ENCODE assay signal across 18 cellular contexts in the genomic region with DNA sequence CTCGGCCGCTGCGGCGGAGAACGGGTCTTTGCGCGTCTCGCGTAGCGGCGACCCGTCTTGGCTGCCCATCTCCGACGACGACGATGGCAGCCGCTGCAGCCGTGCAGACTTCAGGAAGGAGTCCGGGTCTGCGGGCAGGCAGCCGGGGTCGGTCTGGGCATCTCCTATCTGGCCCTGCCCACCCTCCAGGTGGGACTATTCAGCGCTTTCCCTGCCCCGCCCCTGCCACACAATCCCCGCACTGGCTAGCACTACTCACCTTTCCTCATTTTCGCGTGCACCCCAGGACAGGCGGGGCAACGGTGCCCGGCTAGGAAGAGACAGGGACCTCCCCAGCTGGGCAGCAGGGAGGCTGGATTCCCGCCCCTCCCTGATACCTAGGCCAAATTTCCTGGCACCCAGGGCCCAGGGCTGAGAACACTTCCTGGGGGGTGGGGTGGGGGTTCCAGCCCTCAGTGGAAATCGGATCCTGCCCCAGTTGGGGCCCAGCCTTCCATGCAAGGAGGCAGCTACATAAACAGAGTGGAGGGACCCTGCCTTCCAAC. TPM values are rescaled to one million over a fixed set of nuclear protein-coding genes. Genes with fewer than 3 reads are reported as not detected.
A peak's percentile ranks its signal among the peaks of the same experiment; 100 is the strongest.
DNase-seq lines count a peak whose midpoint lies in the region; ATAC-seq, FAIRE-seq and TF ChIP-seq lines count a peak whose summit lies in the region.
"Had no signal": no experiment of that assay in that cellular context is flagged by ENCODE, and none has a peak within 500 bp of the region (broad histone marks: within the 10 kb centered on the region; RNA-seq: fewer than 3 reads in every experiment).

No MANE protein-coding gene starts in this region.

- in situ Hi-C loops in HepG2 (cut with HindIII; ENCODE audit: extremely low pct_ligation_motif_present, low pct_unique_long_range_greater_than_20kb) = no loop called here

- over 99% methylated on average over 32 of the region's 32 CpGs for WGBS in HepG2 (ENCODE audit: low lambda C conversion rate)
- 84% methylated on average over 7 of the region's 32 CpGs for WGBS in right lobe of liver (ENCODE audit: insufficient coverage, low coverage, low lambda C conversion rate, missing lambda C conversion rate)

- peaks cover 3% of the 10 kb centered on the region for H3K27me3 Mint-ChIP-seq in nephron progenitor cell (ENCODE audit: low read depth, poor library complexity)
- H3K27me3 Mint-ChIP-seq in mesothelial cell of epicardium (ENCODE audit: low read depth) = no peaks in the 10 kb centered on the region

- H3K27ac ChIP-seq in HepG2 (ENCODE audit: extremely low read length, insufficient read depth, low read length) (no peak overlapping the region), right lobe of liver (no peak overlapping the region)
- H3K27ac ChIP-seq: PC-9 had no signal

- no peak for TF ChIP-seq RAD21 in HepG2 (CRISPR knock-in tag; IDR thresholded peaks at IDR 0.05)

- no peaks in the 10 kb centered on the region for H3K79me2 ChIP-seq in HepG2 (ENCODE audit: insufficient read depth, low read length)

- H3K9me3 ChIP-seq in HepG2 (ENCODE audit: low read length) = no peaks in the 10 kb centered on the region
- H3K9me3 ChIP-seq in right lobe of liver = no peaks in the 10 kb centered on the region
- H3K9me3 ChIP-seq: HAP-1, MG63 had no signal

- no peak for FAIRE-seq in HepG2 (lab: Jason Lieb, UNC)
- FAIRE-seq: A204.1 had no signal

- no peaks in the 10 kb centered on the region for H4K20me1 ChIP-seq in HepG2 (ENCODE audit: insufficient read depth, low read length)

- ATAC-seq in HepG2 (no peak; the same call in 1 of the 3 replicates), right lobe of liver (no peak), GM18858 (IDR thresholded peaks at IDR 0.05; ENCODE audit: unreplicated experiment) (no peak), HG02852 (IDR thresholded peaks at IDR 0.05; ENCODE audit: unreplicated experiment) (no peak)

- H3K27me3 ChIP-seq in HepG2 (ENCODE audit: control insufficient read depth in 1 of 2, insufficient read depth in 2 of 2, low read length in 2 of 2) (no peaks in the 10 kb centered on the region), right lobe of liver (no peaks in the 10 kb centered on the region)
- H3K27me3 ChIP-seq: MG63 had no signal

- H3K9me3 Mint-ChIP-seq in nephron progenitor cell (no peaks in the 10 kb centered on the region), mesothelial cell of epicardium (no peaks in the 10 kb centered on the region)

- no peak for TF ChIP-seq POLR2A in HepG2 (IDR thresholded peaks at IDR 0.05; ENCODE audit: insufficient read depth in 1 of 2, low read depth in 2 of 2, low read length in 2 of 2)
- no peak for TF ChIP-seq POLR2A in right lobe of liver (IDR thresholded peaks at IDR 0.05)

- H3K27ac Mint-ChIP-seq in nephron progenitor cell = peak overlapping the region; percentile 3
- H3K27ac Mint-ChIP-seq in mesothelial cell of epicardium = no peak overlapping the region

- H3K4me1 ChIP-seq in HepG2 (ENCODE audit: insufficient read depth, low read length) (no peaks in the 10 kb centered on the region), right lobe of liver (no peaks in the 10 kb centered on the region)
- H3K4me1 ChIP-seq: HAP-1 had no signal

- H3K36me3 Mint-ChIP-seq in nephron progenitor cell (ENCODE audit: low read depth) = peaks cover 9% of the 10 kb centered on the region
- peaks cover 8% of the 10 kb centered on the region for H3K36me3 Mint-ChIP-seq in mesothelial cell of epicardium

- H3K36me3 ChIP-seq in HepG2 (replicated peaks in 1 of 2; ENCODE audit: control insufficient read depth in 1 of 2, insufficient read depth in 2 of 2, low read length in 2 of 2) (peaks cover 7 to 17% of the 10 kb centered on the region in 2 experiments; a peak in 3 of 5 replicates), right lobe of liver (peaks cover 0 to 3% (median 0%) of the 10 kb centered on the region in 4 donors)
- H3K36me3 ChIP-seq: MG63 had no signal

- no peak overlapping the region for H3K4me3 Mint-ChIP-seq in nephron progenitor cell
- no peak overlapping the region for H3K4me3 Mint-ChIP-seq in mesothelial cell of epicardium

- H3K4me1 Mint-ChIP-seq in nephron progenitor cell = peaks cover 21% of the 10 kb centered on the region
- H3K4me1 Mint-ChIP-seq in mesothelial cell of epicardium = no peaks in the 10 kb centered on the region

- POLR2A ChIA-PET in HepG2 (lab: Yijun Ruan, JAX) = interaction anchor here (0.6 kb wide), 1 partner anchor 17 kb away, joined by 4 read pairs; no protein-coding TSS in a partner anchor

- BruUV-seq in HepG2 (replicated peaks; lab: Mats Ljungman, UMichigan) = no TSS peak

- CTCF ChIA-PET in HepG2 (lab: Yijun Ruan, JAX; ENCODE audit: low intra/inter-chr PET ratio, low total read pairs) = no interaction called here

- TF ChIP-seq CTCF in HepG2 (CRISPR knock-in tag; IDR thresholded peaks at IDR 0.05) (no peak), right lobe of liver (IDR thresholded peaks at IDR 0.05) (no peak), nephron progenitor cell (IDR thresholded peaks at IDR 0.05) (no peak), mesothelial cell of epicardium (IDR thresholded peaks at IDR 0.05; ENCODE audit: unreplicated experiment) (no peak)

- H3K4me3 ChIP-seq in HepG2 (replicated peaks in 1 of 3; ENCODE audit: insufficient read depth in 1 of 3, low read depth in 2 of 3, low read length in 3 of 3) = no peak overlapping the region
- H3K4me3 ChIP-seq in right lobe of liver = no peak overlapping the region
- peak overlapping the region; percentile 25 for H3K4me3 ChIP-seq in iPS-11a (ENCODE audit: low read depth, low read length)
- H3K4me3 ChIP-seq: HAP-1, MG63, PC-9 had no signal

- no peak overlapping the region for H2AFZ ChIP-seq in HepG2 (ENCODE audit: low read length)
- H2AFZ ChIP-seq: PC-9 had no signal

- no peak overlapping the region for H3K9ac ChIP-seq in HepG2 (ENCODE audit: insufficient read depth, low read depth, low read length)

- H3K4me2 ChIP-seq in HepG2 (ENCODE audit: low read depth, low read length) = no peak overlapping the region
- H3K4me2 ChIP-seq: PC-9 had no signal

- intact Hi-C loops in HepG2 (cut with micrococcal nuclease; ENCODE audit: unreplicated experiment) (no loop called here), right lobe of liver (cut with DNase I) (no loop called here)

- no peak for DNase-seq in HepG2 (ENCODE audit: low spot score)
- DNase-seq in right lobe of liver = no peak
- DNase-seq in nephron progenitor cell = no peak
- no peak for DNase-seq in NCI-H446 (lab: John Stamatoyannopoulos, UW)
- no peak for DNase-seq in mesothelial cell of epicardium (ENCODE audit: low spot score in 2 of 2, unreplicated experiment in 2 of 2)
- DNase-seq: C1 segment of cervical spinal cord, MG63, NCI-H1105, NCI-H187, NCI-H446 treated with DMSO at 0.1 percent for 48 hours, NCI-H774, PC-9, Right ventricle myocardium superior had no signal

- TF ChIP-seq EP300 in HepG2 (IDR thresholded peaks at IDR 0.05; ENCODE audit: low read depth in 2 of 2, low read length in 2 of 2) = no peak
- TF ChIP-seq EP300 in HepG2 (CRISPR knock-in tag; IDR thresholded peaks at IDR 0.05; ENCODE audit: borderline replicate concordance) = no peak

RNA-seq across cellular contexts. Expression of gene GGT7, which starts 9.2 kb away (rescaled TPM):
- total RNA-seq in HepG2 (2016; rRNA removed; fragmentation: Illumina TruSeq; extraction: Trizol) (1.9 and 6.6 TPM in 2 replicates), right lobe of liver (10 to 100 TPM in 2 of 6 experiments, 1 to 10 TPM in 4; 4.8 to 13.3 (median 9.4) TPM), mesothelial cell of epicardium (33.7 to 38.4 TPM (median 35.9 TPM) in 3 replicates)
- total RNA-seq in HepG2 (2016; cell fraction: cytosol; rRNA removed; fragmentation: Illumina TruSeq; extraction: Trizol; ENCODE audit: low read depth) = 0.97 and 1.8 TPM in 2 replicates
- total RNA-seq in HepG2 (2016; cell fraction: insoluble cytoplasmic fraction; rRNA removed; fragmentation: Illumina TruSeq; extraction: Trizol) = 2.1 and 7.0 TPM in 2 replicates
- 1.3 and 1.9 TPM in 2 replicates for total RNA-seq in HepG2 (2016; cell fraction: membrane; rRNA removed; fragmentation: Illumina TruSeq; extraction: Trizol)
- total RNA-seq in HepG2 (2016; cell fraction: nucleus; rRNA removed; fragmentation: Illumina TruSeq; extraction: Trizol) = 13.6 and 13.8 TPM in 2 replicates
- polyA plus RNA-seq in HepG2 (2011; rRNA removed) = 23.0 and 35.3 TPM in 2 replicates
- 8.5 and 11.9 TPM in 2 replicates for polyA plus RNA-seq in HepG2 (2011; cell fraction: cytosol; rRNA removed)
- polyA plus RNA-seq in HepG2 (2011; cell fraction: nucleus; rRNA removed) = 155 and 166 TPM in 2 replicates
- polyA plus RNA-seq in HepG2 (2012) = 16.1 and 18.7 TPM in 2 replicates
- 2.2 and 2.3 TPM in 2 replicates for polyA plus RNA-seq in HepG2 (2016; cell fraction: cytosol; fragmentation: Illumina TruSeq; extraction: Trizol; ENCODE audit: low read depth)
- polyA plus RNA-seq in HepG2 (2016; cell fraction: insoluble cytoplasmic fraction; fragmentation: Illumina TruSeq; extraction: Trizol; ENCODE audit: low read depth) = 3.9 and 4.4 TPM in 2 replicates
- 2.5 and 2.7 TPM in 2 replicates for polyA plus RNA-seq in HepG2 (2016; cell fraction: membrane; fragmentation: Illumina TruSeq; extraction: Trizol; ENCODE audit: low read depth)
- 54.9 and 57.9 TPM in 2 replicates for polyA plus RNA-seq in HepG2 (2016; cell fraction: nucleus; fragmentation: Illumina TruSeq; extraction: Trizol; ENCODE audit: insufficient read depth, low read depth)
- polyA minus RNA-seq in HepG2 (2011; rRNA and poly(A)+ RNA removed; ENCODE audit: low replicate concordance) = 0.12 and 38.2 TPM in 2 replicates
- 6.3 and 6.5 TPM in 2 replicates for polyA minus RNA-seq in HepG2 (2011; cell fraction: cytosol; rRNA and poly(A)+ RNA removed)
- polyA minus RNA-seq in HepG2 (2011; cell fraction: nucleus; rRNA and poly(A)+ RNA removed) = 31.0 and 37.2 TPM in 2 replicates

RNA-seq across cellular contexts. Expression of gene ACSS2, which starts 12.9 kb away (rescaled TPM):
- 89.7 and 91.7 TPM in 2 replicates for total RNA-seq in HepG2 (2016; rRNA removed; fragmentation: Illumina TruSeq; extraction: Trizol)
- 21.5 and 23.1 TPM in 2 replicates for total RNA-seq in HepG2 (2016; cell fraction: cytosol; rRNA removed; fragmentation: Illumina TruSeq; extraction: Trizol; ENCODE audit: low read depth)
- 83.3 and 83.7 TPM in 2 replicates for total RNA-seq in HepG2 (2016; cell fraction: insoluble cytoplasmic fraction; rRNA removed; fragmentation: Illumina TruSeq; extraction: Trizol)
- 39.3 and 39.5 TPM in 2 replicates for total RNA-seq in HepG2 (2016; cell fraction: membrane; rRNA removed; fragmentation: Illumina TruSeq; extraction: Trizol)
- total RNA-seq in HepG2 (2016; cell fraction: nucleus; rRNA removed; fragmentation: Illumina TruSeq; extraction: Trizol) = 83.7 and 88.6 TPM in 2 replicates
- polyA plus RNA-seq in HepG2 (2011; rRNA removed) = 72.8 and 120 TPM in 2 replicates
- polyA plus RNA-seq in HepG2 (2011; cell fraction: cytosol; rRNA removed) = 48.2 and 82.4 TPM in 2 replicates
- 193 and 292 TPM in 2 replicates for polyA plus RNA-seq in HepG2 (2011; cell fraction: nucleus; rRNA removed)
- polyA plus RNA-seq in HepG2 (2012) = 108 and 131 TPM in 2 replicates
- 17.6 and 18.7 TPM in 2 replicates for polyA plus RNA-seq in HepG2 (2016; cell fraction: cytosol; fragmentation: Illumina TruSeq; extraction: Trizol; ENCODE audit: low read depth)
- polyA plus RNA-seq in HepG2 (2016; cell fraction: insoluble cytoplasmic fraction; fragmentation: Illumina TruSeq; extraction: Trizol; ENCODE audit: low read depth) = 87.7 and 90.8 TPM in 2 replicates
- polyA plus RNA-seq in HepG2 (2016; cell fraction: membrane; fragmentation: Illumina TruSeq; extraction: Trizol; ENCODE audit: low read depth) = 29.1 and 35.3 TPM in 2 replicates
- polyA plus RNA-seq in HepG2 (2016; cell fraction: nucleus; fragmentation: Illumina TruSeq; extraction: Trizol; ENCODE audit: insufficient read depth, low read depth) = 176 and 178 TPM in 2 replicates
- polyA minus RNA-seq in HepG2 (2011; rRNA and poly(A)+ RNA removed; ENCODE audit: low replicate concordance) = 155 and 246 TPM in 2 replicates
- 49.2 and 69.9 TPM in 2 replicates for polyA minus RNA-seq in HepG2 (2011; cell fraction: cytosol; rRNA and poly(A)+ RNA removed)
- polyA minus RNA-seq in HepG2 (2011; cell fraction: nucleus; rRNA and poly(A)+ RNA removed) = 157 and 295 TPM in 2 replicates
- total RNA-seq in right lobe of liver = 100 to 1,000 TPM in 1 of 6 experiments, 10 to 100 TPM in 5; 21.9 to 118 (median 45.7) TPM
- total RNA-seq in mesothelial cell of epicardium = 29.9 to 35.0 TPM (median 32.2 TPM) in 3 replicates

RNA-seq across cellular contexts. Expression of gene NCOA6, which starts 38.0 kb away (rescaled TPM):
- total RNA-seq in HepG2 (2016; rRNA removed; fragmentation: Illumina TruSeq; extraction: Trizol) (11.2 and 27.2 TPM in 2 replicates), right lobe of liver (10 to 100 TPM in 5 of 6 experiments, 1 to 10 TPM in 1; 10.0 to 12.9 (median 11.1) TPM), mesothelial cell of epicardium (42.5 to 46.7 TPM (median 42.6 TPM) in 3 replicates)
- 10.4 and 11.1 TPM in 2 replicates for total RNA-seq in HepG2 (2016; cell fraction: cytosol; rRNA removed; fragmentation: Illumina TruSeq; extraction: Trizol; ENCODE audit: low read depth)
- total RNA-seq in HepG2 (2016; cell fraction: insoluble cytoplasmic fraction; rRNA removed; fragmentation: Illumina TruSeq; extraction: Trizol) = 10.0 and 21.9 TPM in 2 replicates
- 15.1 and 15.3 TPM in 2 replicates for total RNA-seq in HepG2 (2016; cell fraction: membrane; rRNA removed; fragmentation: Illumina TruSeq; extraction: Trizol)
- 16.1 and 18.2 TPM in 2 replicates for total RNA-seq in HepG2 (2016; cell fraction: nucleus; rRNA removed; fragmentation: Illumina TruSeq; extraction: Trizol)
- 28.6 and 29.3 TPM in 2 replicates for polyA plus RNA-seq in HepG2 (2011; rRNA removed)
- polyA plus RNA-seq in HepG2 (2011; cell fraction: cytosol; rRNA removed) = 19.8 and 22.7 TPM in 2 replicates
- polyA plus RNA-seq in HepG2 (2011; cell fraction: nucleus; rRNA removed) = 20.8 and 22.2 TPM in 2 replicates
- polyA plus RNA-seq in HepG2 (2012) = 30.9 and 32.8 TPM in 2 replicates
- 2.3 and 3.5 TPM in 2 replicates for polyA plus RNA-seq in HepG2 (2016; cell fraction: cytosol; fragmentation: Illumina TruSeq; extraction: Trizol; ENCODE audit: low read depth)
- 41.2 and 43.1 TPM in 2 replicates for polyA plus RNA-seq in HepG2 (2016; cell fraction: insoluble cytoplasmic fraction; fragmentation: Illumina TruSeq; extraction: Trizol; ENCODE audit: low read depth)
- polyA plus RNA-seq in HepG2 (2016; cell fraction: membrane; fragmentation: Illumina TruSeq; extraction: Trizol; ENCODE audit: low read depth) = 11.7 and 12.0 TPM in 2 replicates
- 38.3 and 46.0 TPM in 2 replicates for polyA plus RNA-seq in HepG2 (2016; cell fraction: nucleus; fragmentation: Illumina TruSeq; extraction: Trizol; ENCODE audit: insufficient read depth, low read depth)
- polyA minus RNA-seq in HepG2 (2011; rRNA and poly(A)+ RNA removed; ENCODE audit: low replicate concordance) = 27.6 and 32.8 TPM in 2 replicates
- 23.1 and 25.6 TPM in 2 replicates for polyA minus RNA-seq in HepG2 (2011; cell fraction: cytosol; rRNA and poly(A)+ RNA removed)
- polyA minus RNA-seq in HepG2 (2011; cell fraction: nucleus; rRNA and poly(A)+ RNA removed) = 31.0 and 33.2 TPM in 2 replicates
